Comparison of ENCODE assay signal across 8 cellular contexts in the genomic region with DNA sequence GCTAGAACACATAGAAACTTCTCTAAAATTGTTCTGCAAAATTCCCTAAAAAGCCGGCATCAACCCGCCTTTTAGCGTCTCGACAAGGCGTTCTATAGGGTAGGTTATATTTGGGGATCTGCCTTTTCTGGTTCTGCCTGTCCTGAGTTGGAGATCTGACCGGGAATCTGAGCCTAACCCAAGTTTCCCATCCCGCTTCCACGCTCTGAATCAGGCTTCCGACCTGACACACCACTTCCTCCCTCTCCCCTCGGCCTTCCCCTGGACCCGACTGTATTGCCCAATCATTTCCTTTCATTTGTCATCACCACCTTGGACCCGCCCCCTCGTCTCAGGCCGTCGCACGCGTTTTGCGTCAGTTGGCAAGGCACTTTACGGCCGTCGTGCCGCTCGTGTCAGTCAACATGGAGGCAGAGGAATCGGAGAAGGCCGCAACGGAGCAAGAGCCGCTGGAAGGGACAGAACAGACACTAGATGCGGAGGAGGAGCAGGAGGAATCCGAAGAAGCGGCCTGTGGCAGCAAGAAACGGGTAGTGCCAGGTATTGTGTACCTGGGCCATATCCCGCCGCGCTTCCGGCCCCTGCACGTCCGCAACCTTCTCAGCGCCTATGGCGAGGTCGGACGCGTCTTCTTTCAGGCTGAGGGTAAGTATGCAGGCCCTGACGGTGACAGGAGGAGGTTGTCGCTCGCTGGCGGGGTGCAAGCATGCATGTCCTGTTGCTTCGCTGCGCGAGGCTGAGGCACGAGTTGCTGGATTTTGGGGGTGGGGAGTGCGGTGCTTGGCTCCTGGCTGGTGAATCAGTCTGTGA. TPM values are rescaled to one million over a fixed set of nuclear protein-coding genes. Genes with fewer than 3 reads are reported as not detected.
A peak's percentile ranks its signal among the peaks of the same experiment; 100 is the strongest.
DNase-seq lines count a peak whose midpoint lies in the region; ATAC-seq and TF ChIP-seq lines count a peak whose summit lies in the region.

ABT1 (plus strand) TSS at position 375 of the 810 bp plus-strand sequence; CDS start at position 405, 30 bp downstream.

- DNase-seq in Daoy (ENCODE audit: low read depth) (peak; percentile 100), GOT3 (lab: John Stamatoyannopoulos, UW) (peak; percentile 87), LNCaP clone FGC (ENCODE audit: low read depth) (peak; percentile 97), RPMI8226 (peak; percentile 99), fibroblast of lung (ENCODE audit: low read depth in 2 of 2) (peak; percentile 98), naive B cell (peak; percentile 97)
- DNase-seq in activated T-helper 1 cell treated with anti-CD3 and anti-CD28 coated beads, Interleukin-2, amount 50 U/mL, for 16 hours (ENCODE audit: low read depth in 1 of 2, low spot score in 1 of 2) = peak; percentile 94 to 96

- ATAC-seq in naive B cell (ENCODE audit: low read depth in 2 of 2) = peak; percentile 83 to 85
- ATAC-seq in stimulated activated memory B cell treated with anti-CD40 and anti-IgM and Interleukin-4, amounts not matched to agents 10 μg/mL and 1 μg/mL and 100 μg/mL, for 72 hours = peak; percentile 96

- H3K4me2 ChIP-seq in fibroblast of lung (ENCODE audit: extremely low read depth, insufficient read depth, low read length) = peak within 1 kb of the TSS; percentile 97

- peaks cover 2% of the 10 kb centered on the region for H3K4me1 ChIP-seq in fibroblast of lung (ENCODE audit: control insufficient read depth, extremely low read depth, insufficient read depth, low read length)

- H3K4me3 ChIP-seq in LNCaP clone FGC (ENCODE audit: low read depth, low read length) (peak within 1 kb of the TSS; percentile 96), fibroblast of lung (replicated peaks in 1 of 4; ENCODE audit: control extremely low read depth in 1 of 4, insufficient read depth in 1 of 4, low read depth in 3 of 4, low read length in 4 of 4) (peak within 1 kb of the TSS; percentile 78 to 98 (median 92))

- no peaks in the 10 kb centered on the region for H3K9me3 Mint-ChIP-seq in naive B cell
- H3K9me3 Mint-ChIP-seq in stimulated activated memory B cell treated with anti-CD40 and anti-IgM and Interleukin-4, amounts not matched to agents 10 μg/mL and 1 μg/mL and 100 μg/mL, for 72 hours = no peaks in the 10 kb centered on the region

- peaks cover 2% of the 10 kb centered on the region for H3K36me3 ChIP-seq in fibroblast of lung (ENCODE audit: control insufficient read depth, insufficient read depth, low read length)

- TF ChIP-seq CTCF in LNCaP clone FGC (IDR thresholded peaks at IDR 0.05; ENCODE audit: control insufficient read depth, extremely low read depth, insufficient read depth) (no peak), fibroblast of lung (conservative IDR thresholded peaks at IDR 0.05 in 1 of 2, IDR thresholded peaks at IDR 0.05 in 1 of 2; ENCODE audit: low read depth in 1 of 2, low read length in 2 of 2) (no peak)

- no peaks in the 10 kb centered on the region for H3K9me3 ChIP-seq in fibroblast of lung (ENCODE audit: control insufficient read depth, insufficient read depth, low read depth, low read length)

- peak within 1 kb of the TSS; percentile 87 for H3K9ac ChIP-seq in fibroblast of lung (ENCODE audit: insufficient read depth, low read length)

- H3K27me3 Mint-ChIP-seq in naive B cell = peaks cover 8 to 25% (median 16%) of the 10 kb centered on the region in 3 donors
- H3K27me3 Mint-ChIP-seq in stimulated activated memory B cell treated with anti-CD40 and anti-IgM and Interleukin-4, amounts not matched to agents 10 μg/mL and 1 μg/mL and 100 μg/mL, for 72 hours = peaks cover 6% of the 10 kb centered on the region

- H3K27me3 ChIP-seq in fibroblast of lung (ENCODE audit: control insufficient read depth, insufficient read depth, low read length) = no peaks in the 10 kb centered on the region

- H3K79me2 ChIP-seq in fibroblast of lung (ENCODE audit: control insufficient read depth, insufficient read depth, low read length) = peaks cover 14% of the 10 kb centered on the region

- H3K36me3 Mint-ChIP-seq in naive B cell = peaks cover 0 to 3% of the 10 kb centered on the region in 2 donors
- peaks cover 8% of the 10 kb centered on the region for H3K36me3 Mint-ChIP-seq in stimulated activated memory B cell treated with anti-CD40 and anti-IgM and Interleukin-4, amounts not matched to agents 10 μg/mL and 1 μg/mL and 100 μg/mL, for 72 hours

- H3K27ac Mint-ChIP-seq in naive B cell = peak within 1 kb of the TSS in 1 of 6 donors; percentile 81
- H3K27ac Mint-ChIP-seq in stimulated activated memory B cell treated with anti-CD40 and anti-IgM and Interleukin-4, amounts not matched to agents 10 μg/mL and 1 μg/mL and 100 μg/mL, for 72 hours = no peak within 1 kb of the TSS

- H3K4me1 Mint-ChIP-seq in naive B cell = peaks cover 8 to 22% (median 12%) of the 10 kb centered on the region in 3 donors
- peaks cover 10% of the 10 kb centered on the region for H3K4me1 Mint-ChIP-seq in stimulated activated memory B cell treated with anti-CD40 and anti-IgM and Interleukin-4, amounts not matched to agents 10 μg/mL and 1 μg/mL and 100 μg/mL, for 72 hours

- H3K27ac ChIP-seq in fibroblast of lung (ENCODE audit: insufficient read depth, low read length) = peak within 1 kb of the TSS; percentile 87

- no peak within 1 kb of the TSS for H3K4me3 Mint-ChIP-seq in naive B cell
- H3K4me3 Mint-ChIP-seq in stimulated activated memory B cell treated with anti-CD40 and anti-IgM and Interleukin-4, amounts not matched to agents 10 μg/mL and 1 μg/mL and 100 μg/mL, for 72 hours = no peak within 1 kb of the TSS

- H4K20me1 ChIP-seq in fibroblast of lung (ENCODE audit: control insufficient read depth, extremely low read depth, insufficient read depth, low read length) = no peaks in the 10 kb centered on the region

- H2AFZ ChIP-seq in fibroblast of lung (ENCODE audit: low read length) = peak within 1 kb of the TSS; percentile 92

RNA-seq across cellular contexts. Expression of gene ABT1, which starts in this region (rescaled TPM):
- total RNA-seq in Daoy (2014; rRNA removed; shearing (Covaris generic)) = 22.4 and 25.9 TPM in 2 replicates
- total RNA-seq in fibroblast of lung = 13.1 and 13.4 TPM in 2 replicates
- polyA plus RNA-seq in fibroblast of lung (8.3 and 9.9 TPM in 2 replicates), naive B cell (ENCODE audit: low read depth in 6 of 6) (10 to 100 TPM; 42.7 to 74.2 (median 49.0) TPM)
- polyA plus RNA-seq in fibroblast of lung (2012) = 7.7 and 12.6 TPM in 2 replicates
- polyA minus RNA-seq in fibroblast of lung (ENCODE audit: low replicate concordance) = 9.5 and 10.8 TPM in 2 replicates

Comparison
In these comparisons a context has a peak if more than half of its experiments do, and no peak if none do; other contexts are left out.
1. Peak in every context shown above with its lines: DNase-seq, ATAC-seq, H3K4me3 ChIP-seq and H3K27ac ChIP-seq.